Comparison of ENCODE assay signal across 8 cellular contexts in genomic region chr12:117850048-117850447, GRCh38.
A peak's percentile ranks its signal among the peaks of the same experiment; 100 is the strongest.
DNase-seq lines count a peak whose midpoint lies in the region; ATAC-seq and TF ChIP-seq lines count a peak whose summit lies in the region.

No MANE protein-coding gene starts in this region.

- no peaks in the 10 kb centered on the region for H3K9me3 ChIP-seq in sigmoid colon

- H3K27me3 ChIP-seq in sigmoid colon: peaks cover 0 to 22% (median 11%) of the 10 kb centered on the region in 3 donors

- TF ChIP-seq CTCF in fibroblast of villous mesenchyme (IDR thresholded peaks at IDR 0.05; ENCODE audit: insufficient read depth, low read depth, low read length): peak; percentile 84
- peak in 3 of 4 experiments; percentile 42 to 55 (median 48) for TF ChIP-seq CTCF in sigmoid colon (IDR thresholded peaks at IDR 0.05)

- no peak for ATAC-seq in GM19467 (IDR thresholded peaks at IDR 0.05; ENCODE audit: unreplicated experiment)

- 5 to 16% methylated on average over 2 of the region's 2 CpGs for WGBS in sigmoid colon, 2 donors

- H3K36me3 ChIP-seq in sigmoid colon: no peaks in the 10 kb centered on the region

- H3K27ac ChIP-seq in sigmoid colon: no peak overlapping the region

- H3K4me3 ChIP-seq in fibroblast of villous mesenchyme (ENCODE audit: low read depth, low read length): no peak overlapping the region
- no peak overlapping the region for H3K4me3 ChIP-seq in sigmoid colon

- no peaks in the 10 kb centered on the region for H3K4me1 ChIP-seq in sigmoid colon

- no peak for TF ChIP-seq POLR2A in sigmoid colon (IDR thresholded peaks at IDR 0.05)

- peak; percentile 14 to 46 for DNase-seq in NCI-H526 (lab: John Stamatoyannopoulos, UW)
- DNase-seq in NCI-H526 treated with DMSO at 0.1 percent for 48 hours (lab: John Stamatoyannopoulos, UW): no peak
- peak; percentile 36 for DNase-seq in HK-2 (ENCODE audit: unreplicated experiment)
- DNase-seq in SHP77 treated with DMSO at 0.1 percent for 48 hours (lab: John Stamatoyannopoulos, UW): peak; percentile 42
- peak; percentile 41 for DNase-seq in fibroblast of villous mesenchyme (ENCODE audit: low read depth)
- no peak for DNase-seq in sigmoid colon
- DNase-seq in GDM1 (lab: John Stamatoyannopoulos, UW): no peak

- intact Hi-C loops in sigmoid colon (cut with DNase I): no loop called here

- TF ChIP-seq EP300 in sigmoid colon (IDR thresholded peaks at IDR 0.05): no peak

Comparison
In these comparisons a context has a peak if more than half of its experiments do, and no peak if none do; other contexts are left out.
1. DNase-seq: peak in NCI-H526 (2 of 2), HK-2 (single experiment), SHP77 treated with DMSO at 0.1 percent for 48 hours (single experiment) and fibroblast of villous mesenchyme (single experiment); none in NCI-H526 treated with DMSO at 0.1 percent for 48 hours (single experiment), sigmoid colon (single experiment) and GDM1 (single experiment).